20 cellular contexts compared by ENCODE assay signal in the genomic region with DNA sequence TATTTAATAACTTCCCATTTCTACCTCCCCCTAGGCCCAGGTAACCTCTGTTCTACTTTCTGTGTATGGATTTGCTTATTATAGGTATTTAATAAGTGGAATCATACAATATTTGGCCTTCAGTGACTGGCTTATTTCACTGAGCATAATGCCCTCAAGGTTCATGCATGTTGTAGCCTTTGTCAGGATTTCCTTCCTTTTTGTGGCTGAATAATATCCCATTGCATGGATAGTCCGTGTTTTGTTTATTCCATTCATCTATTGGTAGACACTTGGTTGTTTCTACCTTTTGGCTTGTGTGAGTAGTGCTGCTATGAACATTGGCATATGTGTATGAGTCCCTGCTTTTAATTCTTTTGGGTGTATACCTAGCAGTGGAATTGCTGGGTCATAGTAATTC.
"Had no signal": no experiment of that assay in that cellular context is flagged by ENCODE, and none has a peak within 500 bp of the region (broad histone marks: within the 10 kb centered on the region; RNA-seq: fewer than 3 reads in every experiment).

No MANE protein-coding gene starts in this region.

- H3K9me3 ChIP-seq: body of pancreas, prostate gland, right lobe of liver, spleen, uterus had no signal

- H3K4me3 ChIP-seq: body of pancreas, lung, prostate gland, right lobe of liver, SK-N-MC, spleen, uterus had no signal

- H3K27me3 ChIP-seq: body of pancreas, right lobe of liver, spleen, uterus had no signal

- H3K27me3 Mint-ChIP-seq: effector memory CD8-positive, alpha-beta T cell; naive thymus-derived CD8-positive, alpha-beta T cell had no signal

- ATAC-seq: body of pancreas; effector memory CD8-positive, alpha-beta T cell; esophagus mucosa; naive thymus-derived CD8-positive, alpha-beta T cell; stimulated activated naive CD8-positive, alpha-beta T cell treated with anti-CD3 and anti-CD28 coated beads, Interleukin-15, Interleukin-2, amounts not matched to agents 100 U/mL and 50 U/mL, for 24 hours had no signal

- DNase-seq: activated CD4-positive, alpha-beta T cell treated with anti-CD3 and anti-CD28 coated beads for 4 hours; activated naive CD4-positive, alpha-beta T cell; amniotic stem cell; body of pancreas; central memory CD4-positive, alpha-beta T cell; cortex of kidney; effector memory CD8-positive, alpha-beta T cell; immature natural killer cell; naive thymus-derived CD8-positive, alpha-beta T cell; right lobe of liver; spleen; stimulated activated CD4-positive, alpha-beta T cell treated with anti-CD3 and anti-CD28 coated beads, Interleukin-1b, Interleukin-23, amount 100 ng/mL, for 48 hours; stimulated activated naive CD8-positive, alpha-beta T cell treated with anti-CD3 and anti-CD28 coated beads, Interleukin-15, Interleukin-2, amounts not matched to agents 100 U/mL and 50 U/mL, for 24 hours; T-helper 1 cell; uterus had no signal

- H3K36me3 ChIP-seq: prostate gland, uterus had no signal

- H3K27ac ChIP-seq: prostate gland, right lobe of liver, SK-N-MC, uterus, VCaP had no signal

- H3K9me3 Mint-ChIP-seq: effector memory CD8-positive, alpha-beta T cell; immature natural killer cell; naive thymus-derived CD8-positive, alpha-beta T cell had no signal
